In the genomic region with DNA sequence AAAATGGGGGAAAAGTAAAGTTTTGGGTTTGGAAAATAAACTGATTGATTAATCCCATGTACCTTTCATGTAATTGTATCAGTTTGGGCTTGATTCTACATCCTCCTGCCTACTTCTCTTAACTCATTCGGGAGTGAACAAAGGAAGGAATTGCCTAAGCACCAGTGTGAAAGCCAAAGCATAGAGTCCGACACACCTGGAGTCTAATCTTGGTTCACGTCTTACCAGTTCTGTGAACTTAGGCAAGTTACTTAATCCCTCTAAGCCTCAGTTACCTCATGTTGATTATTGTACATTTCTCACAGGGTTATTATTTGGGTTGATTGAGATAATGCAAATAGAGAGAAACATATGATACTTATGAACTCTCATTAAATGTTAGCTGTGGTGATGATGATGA, we compare ENCODE assay signal across 38 cellular contexts. TPM values are rescaled to one million over a fixed set of nuclear protein-coding genes. Genes with fewer than 3 reads are reported as not detected.
DNase-seq lines count a peak whose midpoint lies in the region; ATAC-seq and TF ChIP-seq lines count a peak whose summit lies in the region.
"Had no signal": no experiment of that assay in that cellular context is flagged by ENCODE, and none has a peak within 500 bp of the region (broad histone marks: within the 10 kb centered on the region; RNA-seq: fewer than 3 reads in every experiment).

No MANE protein-coding gene starts in this region.

- H3K4me3 Mint-ChIP-seq in progenitor cell of endocrine pancreas (ENCODE audit: low read depth): no peak overlapping the region
- H3K4me3 Mint-ChIP-seq: B cell; CD14-positive monocyte; CD4-positive, alpha-beta memory T cell; CD4-positive, alpha-beta T cell; CD4-positive, CD25-positive, alpha-beta regulatory T cell; CD8-positive, alpha-beta memory T cell; CD8-positive, alpha-beta T cell had no signal

- peaks cover 28% of the 10 kb centered on the region for H3K27me3 Mint-ChIP-seq in progenitor cell of endocrine pancreas
- H3K27me3 Mint-ChIP-seq: CD4-positive, alpha-beta T cell; CD4-positive, CD25-positive, alpha-beta regulatory T cell; CD8-positive, alpha-beta memory T cell had no signal

- H3K4me2 ChIP-seq in KMS-11: no peak overlapping the region; the same call in 1 of the 2 replicates
- H3K4me2 ChIP-seq: A549; BLaER1; BLaER1 treated with 17β-estradiol and CSF1 and Interleukin-3, amounts not matched to agents 10 nM and 100 nM had no signal

- H3K4me3 ChIP-seq in KMS-11 (IDR thresholded peaks at IDR 0.05; ENCODE audit: insufficient read depth, low read depth, low read length) (no peak overlapping the region), epithelial cell of esophagus (ENCODE audit: low read length) (no peak overlapping the region)
- H3K4me3 ChIP-seq: A549; BLaER1; BLaER1 treated with 17β-estradiol and CSF1 and Interleukin-3, amounts not matched to agents 10 nM and 100 nM had no signal

- H3K36me3 ChIP-seq in KMS-11 (ENCODE audit: insufficient read depth): no peaks in the 10 kb centered on the region
- H3K36me3 ChIP-seq: BE2C; BLaER1; BLaER1 treated with 17β-estradiol and CSF1 and Interleukin-3, amounts not matched to agents 10 nM and 100 nM had no signal

- peaks cover 46% of the 10 kb centered on the region for H3K4me1 ChIP-seq in KMS-11 (ENCODE audit: low read depth, poor library complexity, severe bottlenecking)
- H3K4me1 ChIP-seq: A549; BE2C; BLaER1; BLaER1 treated with 17β-estradiol and CSF1 and Interleukin-3, amounts not matched to agents 10 nM and 100 nM; Caco-2 had no signal

- H3K9ac ChIP-seq in KMS-11: no peak overlapping the region
- H3K9ac ChIP-seq: BLaER1; BLaER1 treated with 17β-estradiol and CSF1 and Interleukin-3, amounts not matched to agents 10 nM and 100 nM had no signal

- no peaks in the 10 kb centered on the region for H4K20me1 ChIP-seq in KMS-11 (ENCODE audit: insufficient read depth)
- H4K20me1 ChIP-seq: BLaER1; BLaER1 treated with 17β-estradiol and CSF1 and Interleukin-3, amounts not matched to agents 10 nM and 100 nM had no signal

- H3K36me3 Mint-ChIP-seq in progenitor cell of endocrine pancreas (ENCODE audit: insufficient read depth): no peaks in the 10 kb centered on the region
- H3K36me3 Mint-ChIP-seq: CD14-positive monocyte; CD4-positive, alpha-beta memory T cell; CD4-positive, CD25-positive, alpha-beta regulatory T cell; CD8-positive, alpha-beta memory T cell; CD8-positive, alpha-beta T cell had no signal

- peak overlapping the region; percentile 19 for H3K27ac Mint-ChIP-seq in progenitor cell of endocrine pancreas
- H3K27ac Mint-ChIP-seq: B cell; CD14-positive monocyte; CD4-positive, alpha-beta memory T cell; CD4-positive, alpha-beta T cell; CD4-positive, CD25-positive, alpha-beta regulatory T cell; CD8-positive, alpha-beta memory T cell; CD8-positive, alpha-beta T cell had no signal

- H3K9me3 Mint-ChIP-seq in progenitor cell of endocrine pancreas (ENCODE audit: low read depth): no peaks in the 10 kb centered on the region
- H3K9me3 Mint-ChIP-seq: CD4-positive, alpha-beta memory T cell; CD4-positive, alpha-beta T cell; CD4-positive, CD25-positive, alpha-beta regulatory T cell; CD8-positive, alpha-beta memory T cell; CD8-positive, alpha-beta T cell had no signal

- H2AFZ ChIP-seq in KMS-11 (ENCODE audit: low read depth): no peak overlapping the region

- no peaks in the 10 kb centered on the region for H3K79me2 ChIP-seq in KMS-11 (ENCODE audit: insufficient read depth, low read depth)

- no peaks in the 10 kb centered on the region for H3K27me3 ChIP-seq in KMS-11 (ENCODE audit: insufficient read depth, low read depth)
- H3K27me3 ChIP-seq: BE2C; BLaER1; BLaER1 treated with 17β-estradiol and CSF1 and Interleukin-3, amounts not matched to agents 10 nM and 100 nM had no signal

- peak overlapping the region; percentile 63; the same call in 1 of the 2 replicates for H3K27ac ChIP-seq in KMS-11
- H3K27ac ChIP-seq: 22Rv1; A549; BLaER1; BLaER1 treated with 17β-estradiol and CSF1 and Interleukin-3, amounts not matched to agents 10 nM and 100 nM; C4-2B had no signal

- ATAC-seq in esophagus mucosa (peak; percentile 93), HG03196 (IDR thresholded peaks at IDR 0.05; ENCODE audit: unreplicated experiment) (no peak), HG02885 (IDR thresholded peaks at IDR 0.05; ENCODE audit: poor library complexity, unreplicated experiment) (no peak)
- ATAC-seq: A549; CD8-positive, alpha-beta T cell had no signal

- H3K4me1 Mint-ChIP-seq in progenitor cell of endocrine pancreas (ENCODE audit: low read depth): peaks cover 20% of the 10 kb centered on the region
- H3K4me1 Mint-ChIP-seq: B cell; CD14-positive monocyte; CD4-positive, CD25-positive, alpha-beta regulatory T cell had no signal

- TF ChIP-seq CTCF in KMS-11 (conservative IDR thresholded peaks at IDR 0.05; ENCODE audit: low read depth, low read length) (no peak), epithelial cell of esophagus (IDR thresholded peaks at IDR 0.05; ENCODE audit: insufficient read depth, low read depth, low read length, missing control alignments) (no peak), progenitor cell of endocrine pancreas (IDR thresholded peaks at IDR 0.05; ENCODE audit: unreplicated experiment) (no peak)

- DNase-seq in epithelial cell of esophagus (ENCODE audit: low read depth) (peak; percentile 11), progenitor cell of endocrine pancreas (ENCODE audit: low spot score, unreplicated experiment) (no peak), NCI-H1694 treated with DMSO at 0.1 percent for 48 hours (lab: John Stamatoyannopoulos, UW) (no peak), NCI-H1092 (lab: John Stamatoyannopoulos, UW) (no peak)
- DNase-seq: 8988T; ACHN; AML-193; BE2C; C1 segment of cervical spinal cord; Caco-2; Calu3; CD4-positive, alpha-beta memory T cell; CD4-positive, alpha-beta T cell; CD4-positive, CD25-positive, alpha-beta regulatory T cell; CD8-positive, alpha-beta memory T cell; CD8-positive, alpha-beta T cell; COR-L47; DMS 273 treated with DMSO at 0.1 percent for 48 hours; DMS153; DMS53; DMS79; DMS79 treated with DMSO at 0.1 percent for 48 hours; DND-41; EL had no signal

RNA-seq across cellular contexts. Expression of a gene that starts 41.1 kb away (rescaled TPM):
- not detected for total RNA-seq in esophagus mucosa
- total RNA-seq in progenitor cell of endocrine pancreas: not detected in 2 replicates
- total RNA-seq: A172; A673; B cell; Caco-2; Calu3; CD4-positive, alpha-beta memory T cell; CD4-positive, alpha-beta T cell; CD4-positive, CD25-positive, alpha-beta regulatory T cell; CD8-positive, alpha-beta memory T cell; CD8-positive, alpha-beta T cell; Daoy had no signal
